In genomic region chr17:8164815-8165131, GRCh38 we compare ENCODE assay signal across 1 cellular context.
TF ChIP-seq lines count a peak whose summit lies in the region.

No MANE protein-coding gene starts in this region.

TF ChIP-seq in WTC11, 78 proteins besides CTCF, POLR2A, EP300 and RAD21 (continued from another document):
- TF ChIP-seq HMGXB4 (CRISPR knock-in tag; IDR thresholded peaks at IDR 0.05) = no peak
- TF ChIP-seq ZNF512 (CRISPR knock-in tag; IDR thresholded peaks at IDR 0.05; ENCODE audit: borderline replicate concordance) = no peak
- TF ChIP-seq ZSCAN18 (CRISPR knock-in tag; IDR thresholded peaks at IDR 0.05) = no peak
- no peak for TF ChIP-seq ESRRA (CRISPR knock-in tag; IDR thresholded peaks at IDR 0.05; ENCODE audit: borderline replicate concordance)
- TF ChIP-seq USF2 (CRISPR knock-in tag; IDR thresholded peaks at IDR 0.05) = no peak
- TF ChIP-seq GTF2I (CRISPR knock-in tag; conservative IDR thresholded peaks at IDR 0.05) = no peak
